8 cellular contexts compared by ENCODE assay signal in the genomic region with DNA sequence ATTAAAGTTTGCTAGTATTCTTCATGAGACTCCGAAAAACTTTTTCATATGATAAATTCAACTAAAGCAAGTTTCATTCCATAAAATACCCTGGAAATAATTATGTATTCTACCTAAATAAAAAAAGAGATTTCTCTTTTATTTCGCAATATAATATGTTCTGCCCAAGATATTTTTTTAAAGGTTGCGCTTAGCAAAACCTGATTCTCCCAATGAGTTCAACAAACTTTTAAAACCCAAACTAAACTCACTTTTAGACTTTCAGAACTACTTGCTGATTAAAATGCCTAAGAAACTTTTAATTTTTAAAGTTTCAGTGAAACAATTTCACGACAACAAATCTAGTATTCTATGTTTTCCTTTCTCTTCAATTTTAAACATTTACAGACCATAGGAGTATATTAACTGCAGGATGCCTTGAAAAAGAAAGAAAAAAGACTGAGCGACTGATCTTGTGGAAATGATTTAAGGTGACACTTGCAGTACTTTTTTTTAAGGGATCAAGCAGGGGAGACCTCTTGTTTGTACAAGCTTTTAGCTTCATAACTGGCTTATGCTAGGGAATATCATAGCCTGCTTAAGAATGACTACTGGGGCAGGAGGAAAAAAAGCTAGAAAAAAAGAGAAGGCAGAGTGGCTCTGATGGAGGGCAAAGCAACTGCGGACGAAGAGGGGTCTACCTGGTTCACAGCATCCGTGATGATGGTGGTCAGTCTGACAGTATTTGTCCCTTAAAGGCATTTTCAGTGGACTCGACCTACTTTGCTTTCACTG. TPM values are rescaled to one million over a fixed set of nuclear protein-coding genes. Genes with fewer than 3 reads are reported as not detected.
DNase-seq lines count a peak whose midpoint lies in the region; ATAC-seq and TF ChIP-seq lines count a peak whose summit lies in the region.

No MANE protein-coding gene starts in this region.

- H3K9me3 ChIP-seq in mammary epithelial cell (replicated peaks; ENCODE audit: insufficient read depth, low read length) (no peaks in the 10 kb centered on the region), mucosa of rectum (ENCODE audit: control insufficient read depth in 2 of 2, low read length in 2 of 2) (no peaks in the 10 kb centered on the region)

- H3K27me3 ChIP-seq in ACC112 (ENCODE audit: insufficient read depth, low read length) (no peaks in the 10 kb centered on the region), mammary epithelial cell (ENCODE audit: insufficient read depth, low read length) (no peaks in the 10 kb centered on the region), mucosa of rectum (ENCODE audit: control insufficient read depth in 2 of 2, insufficient read depth in 2 of 2, low read length in 2 of 2) (no peaks in the 10 kb centered on the region)

- H3K4me2 ChIP-seq in mammary epithelial cell (ENCODE audit: insufficient read depth, low read depth, low read length) = peak overlapping the region; percentile 80

- dilution Hi-C loops in mammary epithelial cell (cut with HindIII; ENCODE audit: low sequenced_read_pairs) = no loop called here

- H3K9ac ChIP-seq in mammary epithelial cell (ENCODE audit: insufficient read depth, low read length) (peak overlapping the region; percentile 82), mucosa of rectum (ENCODE audit: low read depth in 1 of 2, low read length in 2 of 2) (peak overlapping the region; percentile 79 to 94)

- intact Hi-C loops in mammary epithelial cell (cut with micrococcal nuclease) = loop anchor here (5.0 to 10.0 kb wide), 2 partner anchors 139 to 264 kb away; a partner anchor contains a TSS

- in situ Hi-C loops in mammary epithelial cell (cut with MboI; ENCODE audit: low sequenced_read_pairs in 2 of 2) = no loop called here

- CTCF ChIA-PET in mammary epithelial cell (lab: Charles Lee; ENCODE audit: low non-redundant PET) = interaction anchor here (0.7 kb wide), 1 partner anchor 261 kb away, joined by 3 read pairs; no protein-coding TSS in a partner anchor

- no peak for TF ChIP-seq CTCF in mammary epithelial cell (conservative IDR thresholded peaks at IDR 0.05 in 1 of 2, IDR thresholded peaks at IDR 0.05 in 1 of 2; ENCODE audit: extremely low read depth in 1 of 2, insufficient read depth in 1 of 2, low read depth in 1 of 2, low read length in 2 of 2)

- H3K4me3 ChIP-seq in ACC112 (ENCODE audit: low read depth, low read length) (peak overlapping the region; percentile 85), mammary epithelial cell (replicated peaks in 1 of 3; ENCODE audit: insufficient read depth in 1 of 3, low read depth in 2 of 3, low read length in 3 of 3) (peak overlapping the region; percentile 71 to 99 (median 86)), mucosa of rectum (ENCODE audit: low read length in 2 of 2) (peak overlapping the region; percentile 84 to 92)

- H3K4me1 ChIP-seq in ACC112 (ENCODE audit: control insufficient read depth, insufficient read depth, low read length, unreplicated experiment) (peaks cover 20% of the 10 kb centered on the region), mammary epithelial cell (ENCODE audit: insufficient read depth, low read length) (peaks cover 13% of the 10 kb centered on the region), mucosa of rectum (ENCODE audit: control insufficient read depth in 2 of 2, insufficient read depth in 2 of 2, low read length in 2 of 2) (peaks cover 8 to 19% of the 10 kb centered on the region in 2 donors)

- 46% methylated on average over 8 of the region's 9 CpGs for WGBS in mammary epithelial cell (ENCODE audit: low coverage, missing lambda C conversion rate)

- ATAC-seq in GM21381 (IDR thresholded peaks at IDR 0.05; ENCODE audit: unreplicated experiment) (no peak), GM19463 (IDR thresholded peaks at IDR 0.05; ENCODE audit: unreplicated experiment) (no peak), HG03039 (IDR thresholded peaks at IDR 0.05; ENCODE audit: unreplicated experiment) (no peak)

- H3K36me3 ChIP-seq in ACC112 (ENCODE audit: insufficient read depth, low read length) = peaks cover 19% of the 10 kb centered on the region
- peaks cover 12% of the 10 kb centered on the region for H3K36me3 ChIP-seq in mammary epithelial cell (ENCODE audit: insufficient read depth, low read length)
- peaks cover 11 to 14% of the 10 kb centered on the region in 2 donors for H3K36me3 ChIP-seq in mucosa of rectum (ENCODE audit: control insufficient read depth in 2 of 2, insufficient read depth in 2 of 2, low read length in 2 of 2)

- DNase-seq in HT-29 (ENCODE audit: low spot score) = peak; percentile 61
- DNase-seq in mammary epithelial cell = no peak
- DNase-seq in activated CD8-positive, alpha-beta memory T cell treated with anti-CD3 and anti-CD28 coated beads, Interleukin-2, amount 50 U/mL, for 4 hours = no peak

- H3K79me2 ChIP-seq in ACC112 (ENCODE audit: control insufficient read depth, insufficient read depth, low read length, unreplicated experiment) (peaks cover 55% of the 10 kb centered on the region), mammary epithelial cell (ENCODE audit: insufficient read depth, low read length) (peaks cover 63% of the 10 kb centered on the region)

- TSS peak; percentile 26 for BruUV-seq in mammary epithelial cell (replicated peaks; lab: Mats Ljungman, UMichigan)

- H2AFZ ChIP-seq in ACC112 (ENCODE audit: low read length, unreplicated experiment) = peak overlapping the region; percentile 6
- peak overlapping the region; percentile 94 for H2AFZ ChIP-seq in mammary epithelial cell (ENCODE audit: low read depth, low read length)

- no peaks in the 10 kb centered on the region for H4K20me1 ChIP-seq in mammary epithelial cell (ENCODE audit: insufficient read depth, low read length)

- H3K27ac ChIP-seq in ACC112 (ENCODE audit: low read depth, low read length) (no peak overlapping the region), mammary epithelial cell (ENCODE audit: insufficient read depth, low read depth, low read length) (peak overlapping the region; percentile 85), mucosa of rectum (ENCODE audit: low read depth in 2 of 2, low read length in 2 of 2) (peak overlapping the region; percentile 94 to 99)

RNA-seq across cellular contexts. Expression of a gene that starts 1.5 kb away (rescaled TPM):
- 15.9 and 19.1 TPM in 2 replicates for total RNA-seq in HT-29 (2014; rRNA removed; shearing (Covaris generic))
- total RNA-seq in mammary epithelial cell = 10 to 100 TPM; 28.2 to 37.3 TPM
- polyA plus RNA-seq in mammary epithelial cell = 13.8 TPM
- 22.2 TPM for polyA minus RNA-seq in mammary epithelial cell
